In genomic region chr1:208245185-208245705, GRCh38 we compare ENCODE assay signal across 8 cellular contexts.
DNase-seq lines count a peak whose midpoint lies in the region; ATAC-seq lines count a peak whose summit lies in the region.

No MANE protein-coding gene starts in this region.

- H3K27me3 Mint-ChIP-seq in effector memory CD8-positive, alpha-beta T cell = peaks cover 21 to 37% of the 10 kb centered on the region in 2 donors
- H3K27me3 Mint-ChIP-seq in memory B cell = peaks cover 6% of the 10 kb centered on the region

- peaks cover 11 to 18% of the 10 kb centered on the region in 2 donors for H3K4me1 Mint-ChIP-seq in effector memory CD8-positive, alpha-beta T cell (ENCODE audit: low read depth in 2 of 2)
- peaks cover 6% of the 10 kb centered on the region for H3K4me1 Mint-ChIP-seq in memory B cell

- H3K27ac Mint-ChIP-seq in effector memory CD8-positive, alpha-beta T cell = peak overlapping the region; percentile 85 to 89
- peak overlapping the region; percentile 35 for H3K27ac Mint-ChIP-seq in memory B cell

- DNase-seq in Ammon's horn (ENCODE audit: low spot score) (peak; percentile 95), GM19238 (ENCODE audit: insufficient read length, low spot score) (peak; percentile 59), NCI-H82 (lab: John Stamatoyannopoulos, UW) (peak; percentile 98), memory B cell (ENCODE audit: low spot score in 2 of 2) (peak; percentile 76)
- peak; percentile 45 to 67 for DNase-seq in activated CD8-positive, alpha-beta memory T cell treated with anti-CD3 and anti-CD28 coated beads for 1 hour (ENCODE audit: extremely low read depth in 1 of 2, low read depth in 1 of 2)
- DNase-seq in effector memory CD8-positive, alpha-beta T cell = peak; percentile 70 to 78 (median 77)
- DNase-seq in stimulated activated CD8-positive, alpha-beta memory T cell treated with anti-CD3 and anti-CD28 coated beads, Interleukin-12 subunit alpha, Interleukin-12 subunit beta, amount 100 ng/mL, for 1 hour (ENCODE audit: low read depth) = peak; percentile 71

- H3K4me3 Mint-ChIP-seq in effector memory CD8-positive, alpha-beta T cell = peak overlapping the region; percentile 90 to 92
- H3K4me3 Mint-ChIP-seq in memory B cell = peak overlapping the region; percentile 88

- no peaks in the 10 kb centered on the region for H3K9me3 Mint-ChIP-seq in effector memory CD8-positive, alpha-beta T cell
- H3K9me3 Mint-ChIP-seq in memory B cell = no peaks in the 10 kb centered on the region

- no peaks in the 10 kb centered on the region for H3K36me3 Mint-ChIP-seq in effector memory CD8-positive, alpha-beta T cell (ENCODE audit: insufficient read depth)
- H3K36me3 Mint-ChIP-seq in memory B cell = no peaks in the 10 kb centered on the region

- ATAC-seq in HG03571 (IDR thresholded peaks at IDR 0.05; ENCODE audit: unreplicated experiment) = peak; percentile 72
- ATAC-seq in effector memory CD8-positive, alpha-beta T cell (replicated peaks) = peak; percentile 65
- peak; percentile 68 for ATAC-seq in memory B cell (ENCODE audit: low read depth)

Comparison
In these comparisons a context has a peak if more than half of its experiments do, and no peak if none do; other contexts are left out.
1. Peak in every context shown above with its lines: DNase-seq and ATAC-seq.